ENCODE assay signal across 13 cellular contexts in the genomic region with DNA sequence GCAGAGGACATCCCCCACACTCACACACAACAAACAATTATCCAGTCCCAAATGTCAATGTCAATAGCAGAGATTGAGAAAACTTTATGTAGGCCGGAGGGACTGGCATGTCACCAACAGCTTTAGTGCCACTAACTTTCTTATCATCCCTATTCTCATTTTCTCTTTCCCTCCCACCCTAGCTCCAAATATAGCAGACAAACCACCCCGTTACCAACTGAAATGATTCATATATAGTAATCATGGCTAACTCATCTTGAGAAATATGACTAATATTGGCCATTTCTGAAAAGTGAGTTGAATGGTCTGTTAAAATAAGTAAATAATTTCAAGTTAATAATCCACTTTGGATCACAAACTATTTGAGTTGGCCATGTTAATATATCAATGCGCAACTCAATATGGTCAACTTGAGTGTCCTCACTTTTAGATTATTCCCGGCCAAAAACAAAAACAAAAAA.
DNase-seq lines count a peak whose midpoint lies in the region; ATAC-seq lines count a peak whose summit lies in the region.
"Had no signal": no experiment of that assay in that cellular context is flagged by ENCODE, and none has a peak within 500 bp of the region (broad histone marks: within the 10 kb centered on the region; RNA-seq: fewer than 3 reads in every experiment).

No MANE protein-coding gene starts in this region.

- H3K27ac ChIP-seq in SJCRH30, result no peak overlapping the region
- H3K27ac ChIP-seq: brain microvascular endothelial cell, upper lobe of right lung had no signal

- peak; percentile 57 for ATAC-seq in GM19035 (IDR thresholded peaks at IDR 0.05; ENCODE audit: unreplicated experiment)
- peak; percentile 61 for ATAC-seq in HG02588 (IDR thresholded peaks at IDR 0.05; ENCODE audit: unreplicated experiment)
- peak; percentile 86 for ATAC-seq in HG03432 (IDR thresholded peaks at IDR 0.05; ENCODE audit: unreplicated experiment)
- ATAC-seq in GM19328 (IDR thresholded peaks at IDR 0.05; ENCODE audit: unreplicated experiment), result no peak
- no peak for ATAC-seq in HG03457 (IDR thresholded peaks at IDR 0.05; ENCODE audit: unreplicated experiment)
- ATAC-seq: activated T-cell treated with anti-CD3 and anti-CD28 coated beads, Interleukin-2, amount 50 U/mL, for 4 hours; upper lobe of right lung had no signal

- H3K4me1 ChIP-seq in SJCRH30, result no peaks in the 10 kb centered on the region
- H3K4me1 ChIP-seq: upper lobe of right lung had no signal

- H3K9me3 ChIP-seq in SJCRH30 (replicated peaks), result no peaks in the 10 kb centered on the region
- H3K9me3 ChIP-seq: upper lobe of right lung had no signal

- no peaks in the 10 kb centered on the region for H3K36me3 ChIP-seq in SJCRH30
- H3K36me3 ChIP-seq: brain microvascular endothelial cell, upper lobe of right lung had no signal

- no peaks in the 10 kb centered on the region for H3K27me3 ChIP-seq in SJCRH30
- H3K27me3 ChIP-seq: brain microvascular endothelial cell, upper lobe of right lung had no signal

- DNase-seq in kidney tubule cell (ENCODE audit: low spot score) (peak; percentile 42), SJCRH30 (no peak)
- no peak for DNase-seq in activated naive CD4-positive, alpha-beta T cell treated with Interleukin-2 at 50 U/mL for 16 hours
- DNase-seq: activated B cell treated with CpG ODN at 0.5 μM for 24 hours; activated T-cell treated with anti-CD3 and anti-CD28 coated beads, Interleukin-2, amount 50 U/mL, for 4 hours; brain microvascular endothelial cell; SHP77 treated with DMSO at 0.1 percent for 48 hours; upper lobe of right lung had no signal

- no peak overlapping the region for H3K4me3 ChIP-seq in SJCRH30
- H3K4me3 ChIP-seq: upper lobe of right lung had no signal

Comparison
In these comparisons a context has a peak if more than half of its experiments do, and no peak if none do; other contexts are left out.
1. ATAC-seq: peak in GM19035 (single experiment), HG02588 (single experiment) and HG03432 (single experiment); none in GM19328 (single experiment) and HG03457 (single experiment).